Comparison of ENCODE assay signal across 9 cellular contexts in genomic region chr6:89940225-89941027, GRCh38. TPM values are rescaled to one million over a fixed set of nuclear protein-coding genes. Genes with fewer than 3 reads are reported as not detected.
DNase-seq lines count a peak whose midpoint lies in the region; ATAC-seq and TF ChIP-seq lines count a peak whose summit lies in the region.
"Had no signal": no experiment of that assay in that cellular context is flagged by ENCODE, and none has a peak within 500 bp of the region (broad histone marks: within the 10 kb centered on the region; RNA-seq: fewer than 3 reads in every experiment).

No MANE protein-coding gene starts in this region.

- H3K4me1 ChIP-seq in CD8-positive, alpha-beta T cell (ENCODE audit: insufficient read depth, low read length) = peaks cover 16% of the 10 kb centered on the region
- H3K4me1 ChIP-seq in OCI-LY7 (ENCODE audit: insufficient read depth, low read length, poor library complexity, severe bottlenecking) = no peaks in the 10 kb centered on the region
- H3K4me1 ChIP-seq in suprapubic skin = peaks cover 24% of the 10 kb centered on the region

- H3K9me3 ChIP-seq in CD8-positive, alpha-beta T cell (ENCODE audit: low read length) = no peaks in the 10 kb centered on the region
- H3K9me3 ChIP-seq in OCI-LY7 (ENCODE audit: low read length) (no peaks in the 10 kb centered on the region), suprapubic skin (no peaks in the 10 kb centered on the region)

- POLR2A ChIA-PET in CD8-positive, alpha-beta T cell (lab: Charles Lee) = interaction anchor here (0.6 to 1.3 kb wide), 11 partner anchors 111 to 539 kb away, joined by 3 to 10 read pairs (median 3); partner anchors contain the start of gene CASP8AP2
- POLR2A ChIA-PET in OCI-LY7 (lab: Charles Lee) = interaction anchor here (0.5 to 1.7 kb wide), 11 partner anchors 25 to 602 kb away, joined by 3 to 6 read pairs (median 4); no protein-coding TSS in a partner anchor
- POLR2A ChIA-PET in naive thymus-derived CD8-positive, alpha-beta T cell (lab: Charles Lee) = interaction anchor here (0.6 to 1.7 kb wide), 12 partner anchors 12 to 539 kb away, joined by 3 to 9 read pairs (median 4); partner anchors contain the start of gene BACH2

- H3K36me3 ChIP-seq in CD8-positive, alpha-beta T cell (ENCODE audit: insufficient read depth, low read length) = peaks cover 27% of the 10 kb centered on the region
- H3K36me3 ChIP-seq in OCI-LY7 (ENCODE audit: insufficient read depth, low read length) = peaks cover 92% of the 10 kb centered on the region
- H3K36me3 ChIP-seq in suprapubic skin = peaks cover 6% of the 10 kb centered on the region

- WGBS in suprapubic skin = 31% methylated on average over 9 of the region's 9 CpGs

- peak overlapping the region; percentile 81 for H3K27ac Mint-ChIP-seq in CD8-positive, alpha-beta T cell
- peak overlapping the region; percentile 11 to 94 (median 84) for H3K27ac Mint-ChIP-seq in naive thymus-derived CD8-positive, alpha-beta T cell
- H3K27ac Mint-ChIP-seq: T-helper 1 cell treated with Interleukin-12 subunit alpha and Interleukin-12 subunit beta and Interleukin-4 antibody, amounts not matched to agents 30 μg/mL and 1 μg/mL, for 36 hours had no signal

- ATAC-seq in CD8-positive, alpha-beta T cell = peak; percentile 95
- ATAC-seq in GM19452 (IDR thresholded peaks at IDR 0.05; ENCODE audit: unreplicated experiment) = peak; percentile 89
- ATAC-seq in naive thymus-derived CD8-positive, alpha-beta T cell = peak; percentile 92 to 93

- peaks cover 75% of the 10 kb centered on the region for H3K36me3 Mint-ChIP-seq in CD8-positive, alpha-beta T cell
- H3K36me3 Mint-ChIP-seq in naive thymus-derived CD8-positive, alpha-beta T cell = peaks cover 0 to 75% (median 0%) of the 10 kb centered on the region in 3 donors

- no peak overlapping the region for H2AFZ ChIP-seq in OCI-LY7 (ENCODE audit: low read length)

- no peak overlapping the region for H3K4me3 ChIP-seq in CD8-positive, alpha-beta T cell (ENCODE audit: low read depth, low read length)
- no peak overlapping the region for H3K4me3 ChIP-seq in Jurkat, Clone E6-1 (ENCODE audit: low read length)
- H3K4me3 ChIP-seq in OCI-LY7 (ENCODE audit: low read depth, low read length, poor library complexity, severe bottlenecking) = no peak overlapping the region
- no peak overlapping the region for H3K4me3 ChIP-seq in suprapubic skin

- peaks cover 8% of the 10 kb centered on the region; the same call in 1 of the 2 replicates for H3K79me2 ChIP-seq in OCI-LY7 (ENCODE audit: insufficient read depth, low read depth, low read length)

- no peaks in the 10 kb centered on the region for H3K27me3 Mint-ChIP-seq in CD8-positive, alpha-beta T cell (ENCODE audit: low read depth)
- no peaks in the 10 kb centered on the region for H3K27me3 Mint-ChIP-seq in naive thymus-derived CD8-positive, alpha-beta T cell

- no peak overlapping the region for H3K27ac ChIP-seq in CD8-positive, alpha-beta T cell (ENCODE audit: low read depth, low read length)
- H3K27ac ChIP-seq in OCI-LY7 (ENCODE audit: low read depth, low read length, poor library complexity, severe bottlenecking) (no peak overlapping the region), suprapubic skin (peak overlapping the region; percentile 77)

- no peak overlapping the region for H3K4me2 ChIP-seq in OCI-LY7 (ENCODE audit: low read length)

- no peak for TF ChIP-seq EP300 in suprapubic skin (IDR thresholded peaks at IDR 0.05)

- TF ChIP-seq CTCF in CD8-positive, alpha-beta T cell (IDR thresholded peaks at IDR 0.05) = peak; percentile 80
- TF ChIP-seq CTCF in OCI-LY7 (conservative IDR thresholded peaks at IDR 0.05; ENCODE audit: low read length) (peak; percentile 89), suprapubic skin (IDR thresholded peaks at IDR 0.05) (peak; percentile 43 to 58)

- TF ChIP-seq POLR2A in erythroblast (IDR thresholded peaks at IDR 0.05; ENCODE audit: low read length) (no peak), suprapubic skin (IDR thresholded peaks at IDR 0.05) (no peak)

- H3K4me3 Mint-ChIP-seq in CD8-positive, alpha-beta T cell = no peak overlapping the region
- H3K4me3 Mint-ChIP-seq in naive thymus-derived CD8-positive, alpha-beta T cell = peak overlapping the region in 2 of 10 donors; percentile 22 to 38
- H3K4me3 Mint-ChIP-seq: T-helper 1 cell treated with Interleukin-12 subunit alpha and Interleukin-12 subunit beta and Interleukin-4 antibody, amounts not matched to agents 30 μg/mL and 1 μg/mL, for 36 hours had no signal

- no peaks in the 10 kb centered on the region for H4K20me1 ChIP-seq in OCI-LY7 (ENCODE audit: insufficient read depth, low read length)

- BruUV-seq in OCI-LY7 (replicated peaks; lab: Mats Ljungman, UMichigan) = no TSS peak

- intact Hi-C loops in CD8-positive, alpha-beta T cell (cut with DNase I, micrococcal nuclease) = loop anchor here (1.0 to 5.0 kb wide), 7 partner anchors 170 to 539 kb away; partner anchors contain the start of gene BACH2 (in 2 of the 2)
- intact Hi-C loops in OCI-LY7 (cut with micrococcal nuclease; ENCODE audit: unreplicated experiment) = loop anchor here (1.0 to 5.0 kb wide), 4 partner anchors 240 to 539 kb away; no protein-coding TSS in a partner anchor

- CTCF ChIA-PET in CD8-positive, alpha-beta T cell (lab: Charles Lee) = interaction anchor here (0.5 to 9.9 kb wide), 79 partner anchors 10 to 641 kb away, joined by 3 to 152 read pairs (median 4); partner anchors contain the start of gene CASP8AP2
- CTCF ChIA-PET in OCI-LY7 (lab: Charles Lee; ENCODE audit: unreplicated experiment) = interaction anchor here (0.6 to 1.5 kb wide), 6 partner anchors 14 to 538 kb away, joined by 3 to 11 read pairs (median 4); no protein-coding TSS in a partner anchor

- no peaks in the 10 kb centered on the region for H3K9me2 ChIP-seq in OCI-LY7 (ENCODE audit: insufficient read depth, low read length)

- H3K27me3 ChIP-seq in CD8-positive, alpha-beta T cell (ENCODE audit: insufficient read depth, low read length) = no peaks in the 10 kb centered on the region
- no peaks in the 10 kb centered on the region for H3K27me3 ChIP-seq in suprapubic skin

- peak; percentile 38 to 76 (median 67) for DNase-seq in CD8-positive, alpha-beta T cell
- DNase-seq in Jurkat, Clone E6-1 (ENCODE audit: low read depth, low spot score) = peak; percentile 83
- DNase-seq in OCI-LY7 (ENCODE audit: low spot score) (peak; percentile 71), activated T-cell treated with anti-CD3 and anti-CD28 coated beads for 4 hours (peak; percentile 39), erythroblast (lab: John Stamatoyannopoulos, UW) (peak; percentile 73 to 85), suprapubic skin (ENCODE audit: low spot score in 2 of 2) (no peak)
- DNase-seq in naive thymus-derived CD8-positive, alpha-beta T cell = peak; percentile 33 to 84 (median 68)

- peaks cover 40% of the 10 kb centered on the region for H3K4me1 Mint-ChIP-seq in CD8-positive, alpha-beta T cell (ENCODE audit: low read depth)
- peaks cover 23 to 65% (median 44%) of the 10 kb centered on the region in 4 donors for H3K4me1 Mint-ChIP-seq in naive thymus-derived CD8-positive, alpha-beta T cell

- no peaks in the 10 kb centered on the region for H3K9me3 Mint-ChIP-seq in CD8-positive, alpha-beta T cell
- no peaks in the 10 kb centered on the region for H3K9me3 Mint-ChIP-seq in naive thymus-derived CD8-positive, alpha-beta T cell
- H3K9me3 Mint-ChIP-seq: T-helper 1 cell treated with Interleukin-12 subunit alpha and Interleukin-12 subunit beta and Interleukin-4 antibody, amounts not matched to agents 30 μg/mL and 1 μg/mL, for 36 hours had no signal

RNA-seq across cellular contexts. Expression of gene GJA10, which starts 46.2 kb away (rescaled TPM):
- not detected for total RNA-seq in CD8-positive, alpha-beta T cell
- not detected for polyA plus RNA-seq in Jurkat, Clone E6-1 (2012; ENCODE audit: insufficient read depth, insufficient read length)
- not detected in 2 replicates for total RNA-seq in OCI-LY7 (2014; rRNA removed; shearing (Covaris generic))
- total RNA-seq in OCI-LY7 (2022) (not detected in 2 replicates), suprapubic skin (not detected)
- not detected for total RNA-seq in naive thymus-derived CD8-positive, alpha-beta T cell
- polyA plus RNA-seq in naive thymus-derived CD8-positive, alpha-beta T cell = not detected

Comparison
In these comparisons a context has a peak if more than half of its experiments do, and no peak if none do; other contexts are left out.
1. DNase-seq: peak in CD8-positive, alpha-beta T cell (7 of 7), Jurkat, Clone E6-1 (single experiment), OCI-LY7 (single experiment), activated T-cell treated with anti-CD3 and anti-CD28 coated beads for 4 hours (single experiment), erythroblast (2 of 2) and naive thymus-derived CD8-positive, alpha-beta T cell (10 of 10); none in suprapubic skin (0 of 2).
2. Peak in every context shown above with its lines, with median percentiles within 50 percentile points of each other: ATAC-seq and CTCF ChIP-seq.